Comparison of ENCODE assay signal across 9 cellular contexts in genomic region chr9:109914280-109915027, GRCh38.
DNase-seq lines count a peak whose midpoint lies in the region; ATAC-seq and TF ChIP-seq lines count a peak whose summit lies in the region.
"Had no signal": no experiment of that assay in that cellular context is flagged by ENCODE, and none has a peak within 500 bp of the region (broad histone marks: within the 10 kb centered on the region; RNA-seq: fewer than 3 reads in every experiment).

No MANE protein-coding gene starts in this region.

- no peak for TF ChIP-seq CTCF in GM06990 (IDR thresholded peaks at IDR 0.05; ENCODE audit: insufficient read depth, low read length, poor library complexity, severe bottlenecking)
- TF ChIP-seq CTCF in upper lobe of left lung (IDR thresholded peaks at IDR 0.05), result no peak

- TF ChIP-seq POLR2A in upper lobe of left lung (IDR thresholded peaks at IDR 0.05), result no peak

- peak overlapping the region in 2 of 4 donors; percentile 11 to 87 for H3K27ac ChIP-seq in upper lobe of left lung

- WGBS in upper lobe of left lung, 2 donors, result 82 to 85% methylated on average over 3 to 4 of the region's 4 CpGs

- H3K9me3 ChIP-seq in upper lobe of left lung, result no peaks in the 10 kb centered on the region

- no peaks in the 10 kb centered on the region for H3K36me3 ChIP-seq in GM06990 (ENCODE audit: control insufficient read depth, insufficient read depth, low read length)
- no peaks in the 10 kb centered on the region for H3K36me3 ChIP-seq in upper lobe of left lung

- peak; percentile 46 for ATAC-seq in GM21576 (IDR thresholded peaks at IDR 0.05; ENCODE audit: unreplicated experiment)
- ATAC-seq in HG03575 (IDR thresholded peaks at IDR 0.05; ENCODE audit: extremely low read depth, insufficient number of reproducible peaks, low FRiP score, unreplicated experiment), result peak; percentile 35
- no peak for ATAC-seq in upper lobe of left lung (ENCODE audit: low FRiP score in 2 of 2)

- DNase-seq in GM06990 (ENCODE audit: extremely low read depth, insufficient read length) (peak; percentile 44), hepatic stellate cell (ENCODE audit: low spot score) (peak; percentile 59), upper lobe of left lung (no peak), epidermal melanocyte (ENCODE audit: insufficient read length, low spot score) (no peak), NCI-H748 (lab: John Stamatoyannopoulos, UW; ENCODE audit: unreplicated experiment) (no peak)
- DNase-seq in activated CD4-positive, alpha-beta T cell treated with anti-CD3 and anti-CD28 coated beads for 1 hour, result no peak
- DNase-seq: mammary epithelial cell had no signal

- peaks cover 32 to 58% (median 52%) of the 10 kb centered on the region in 4 donors for H3K4me1 ChIP-seq in upper lobe of left lung

- TF ChIP-seq EP300 in upper lobe of left lung (IDR thresholded peaks at IDR 0.05), result no peak

- H3K4me3 ChIP-seq in GM06990 (replicated peaks; ENCODE audit: low read depth, low read length) (no peak overlapping the region), upper lobe of left lung (no peak overlapping the region)

- H3K27me3 ChIP-seq in GM06990 (replicated peaks; ENCODE audit: control insufficient read depth, insufficient read depth, low read length) (no peaks in the 10 kb centered on the region), upper lobe of left lung (no peaks in the 10 kb centered on the region)

Comparison
In these comparisons a context has a peak if more than half of its experiments do, and no peak if none do; other contexts are left out.
1. DNase-seq: peak in GM06990 (single experiment) and hepatic stellate cell (single experiment); none in upper lobe of left lung (0 of 2), epidermal melanocyte (single experiment), NCI-H748 (single experiment) and activated CD4-positive, alpha-beta T cell treated with anti-CD3 and anti-CD28 coated beads for 1 hour (single experiment).
2. ATAC-seq: peak in GM21576 (single experiment) and HG03575 (single experiment); none in upper lobe of left lung (0 of 2).